In genomic region chr9:136239963-136240330, GRCh38 we compare ENCODE assay signal across 14 cellular contexts. TPM values are rescaled to one million over a fixed set of nuclear protein-coding genes. Genes with fewer than 3 reads are reported as not detected.
DNase-seq lines count a peak whose midpoint lies in the region; ATAC-seq and TF ChIP-seq lines count a peak whose summit lies in the region.
"Had no signal": no experiment of that assay in that cellular context is flagged by ENCODE, and none has a peak within 500 bp of the region (broad histone marks: within the 10 kb centered on the region; RNA-seq: fewer than 3 reads in every experiment).

No MANE protein-coding gene starts in this region.

- H3K27ac ChIP-seq in upper lobe of right lung, result no peak overlapping the region
- H3K27ac ChIP-seq: parathyroid adenoma had no signal

- peak; percentile 62 for ATAC-seq in Right ventricle myocardium inferior
- peak; percentile 9 for ATAC-seq in upper lobe of right lung
- no peak for ATAC-seq in HG03439 (IDR thresholded peaks at IDR 0.05; ENCODE audit: unreplicated experiment)
- ATAC-seq: K562; stimulated activated effector memory CD8-positive, alpha-beta T cell treated with anti-CD3 and anti-CD28 coated beads, Interleukin-12 subunit alpha, Interleukin-12 subunit beta, amount 100 ng/mL, for 72 hours had no signal

- peaks cover 25% of the 10 kb centered on the region for H3K4me1 ChIP-seq in upper lobe of right lung

- TF ChIP-seq CTCF in upper lobe of right lung (IDR thresholded peaks at IDR 0.05), result no peak

- H3K4me3 ChIP-seq in upper lobe of right lung, result no peak overlapping the region
- H3K4me3 ChIP-seq: K562 had no signal

- no peaks in the 10 kb centered on the region for H3K27me3 ChIP-seq in upper lobe of right lung

- intact Hi-C loops in Right ventricle myocardium inferior (cut with DNase I), result loop anchor here (5.0 to 10.0 kb wide), 2 partner anchors 162 to 275 kb away; partner anchors contain the start of genes SNAPC4 and UBAC1
- intact Hi-C loops in cardiac septum (cut with DNase I), result no loop called here
- intact Hi-C loops in upper lobe of right lung (cut with DNase I), result no loop called here

- no peaks in the 10 kb centered on the region for H3K9me3 ChIP-seq in upper lobe of right lung

- H3K36me3 ChIP-seq in upper lobe of right lung, result peaks cover 6% of the 10 kb centered on the region

- DNase-seq in Right ventricle myocardium inferior (ENCODE audit: missing footprints) (no peak), cardiac septum (ENCODE audit: low spot score) (no peak), NCI-H774 (lab: John Stamatoyannopoulos, UW) (peak; percentile 86), germinal center (ENCODE audit: low spot score) (peak; percentile 88), upper lobe of right lung (no peak), islet precursor cell (no peak), KG1 (lab: John Stamatoyannopoulos, UW) (no peak)
- DNase-seq: activated naive CD4-positive, alpha-beta T cell treated with Interleukin-2 at 50 U/mL for 16 hours; mesendoderm; stimulated activated CD4-positive, alpha-beta T cell treated with anti-CD3 and anti-CD28 coated beads, Interleukin-2, amount 100 ng/mL, for 24 hours had no signal

RNA-seq across cellular contexts. Expression of gene QSOX2, which starts 5.7 kb away (rescaled TPM):
- 8.3 TPM for total RNA-seq in Right ventricle myocardium inferior
- total RNA-seq in cardiac septum, result 7.2 TPM
- total RNA-seq in upper lobe of right lung, result 13.1 TPM

RNA-seq across cellular contexts. Expression of gene LHX3, which starts 35.0 kb away (rescaled TPM):
- total RNA-seq in Right ventricle myocardium inferior, result not detected
- total RNA-seq in cardiac septum, result not detected
- total RNA-seq in upper lobe of right lung, result not detected

Comparison
In these comparisons a context has a peak if more than half of its experiments do, and no peak if none do; other contexts are left out.
1. DNase-seq: peak in NCI-H774 (single experiment) and germinal center (single experiment); none in Right ventricle myocardium inferior (single experiment), cardiac septum (single experiment), upper lobe of right lung (single experiment), islet precursor cell (single experiment) and KG1 (single experiment).